Comparison of ENCODE assay signal across 21 cellular contexts in the genomic region with DNA sequence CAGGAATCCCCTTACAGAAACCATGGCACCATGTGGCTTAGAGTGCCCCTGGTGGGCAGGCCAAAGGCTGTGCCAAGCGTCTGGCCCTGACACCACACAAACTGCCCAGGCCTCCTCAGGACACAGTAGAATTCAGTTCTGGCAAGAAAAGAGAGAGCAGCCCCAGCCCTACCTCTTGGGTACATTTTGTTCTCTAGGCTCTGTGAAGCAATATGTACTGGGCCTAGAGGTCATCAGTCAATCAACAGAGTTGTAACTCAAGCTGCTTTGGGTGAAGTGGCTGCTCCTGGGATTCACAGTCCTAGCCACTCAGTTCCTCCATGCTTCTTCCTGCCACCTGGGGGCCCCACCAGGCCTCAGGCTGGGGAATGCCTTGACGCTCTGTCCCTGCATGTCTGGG.
A peak's percentile ranks its signal among the peaks of the same experiment; 100 is the strongest.
DNase-seq lines count a peak whose midpoint lies in the region; FAIRE-seq and TF ChIP-seq lines count a peak whose summit lies in the region.
"Had no signal": no experiment of that assay in that cellular context is flagged by ENCODE, and none has a peak within 500 bp of the region (broad histone marks: within the 10 kb centered on the region; RNA-seq: fewer than 3 reads in every experiment).

No MANE protein-coding gene starts in this region.

- no peaks in the 10 kb centered on the region for H3F3A ChIP-seq in Loucy (ENCODE audit: low read depth)

- H2AK5ac ChIP-seq in H1 (ENCODE audit: low read depth, low read length) = no peak overlapping the region

- no peaks in the 10 kb centered on the region for H3K9me3 ChIP-seq in Loucy (ENCODE audit: insufficient read depth, low read depth, low read length)
- no peaks in the 10 kb centered on the region for H3K9me3 ChIP-seq in H1 (ENCODE audit: insufficient read depth in 2 of 2, low read depth in 1 of 2, low read length in 1 of 2)
- H3K9me3 ChIP-seq in osteoblast (ENCODE audit: low read depth, low read length) = no peaks in the 10 kb centered on the region
- H3K9me3 ChIP-seq: esophagus squamous epithelium, right atrium auricular region, thyroid gland had no signal

- H3K36me3 ChIP-seq in Loucy (ENCODE audit: insufficient read depth, low read length) (no peaks in the 10 kb centered on the region), H1 (ENCODE audit: control insufficient read depth in 2 of 4, insufficient read depth in 4 of 4, low read length in 3 of 4) (no peaks in the 10 kb centered on the region), osteoblast (ENCODE audit: insufficient read depth, low read length) (no peaks in the 10 kb centered on the region)
- H3K36me3 ChIP-seq: esophagus squamous epithelium, right atrium auricular region, thyroid gland had no signal

- H2BK120ac ChIP-seq in H1 (replicated peaks; ENCODE audit: low read depth, low read length) = no peak overlapping the region

- peaks cover 3% of the 10 kb centered on the region for H3K4me1 ChIP-seq in Loucy (ENCODE audit: insufficient read depth, low read length, poor library complexity, severe bottlenecking)
- no peaks in the 10 kb centered on the region for H3K4me1 ChIP-seq in H1 (replicated peaks in 1 of 4; ENCODE audit: control insufficient read depth in 3 of 4, insufficient read depth in 4 of 4, low read length in 3 of 4)
- peaks cover 15% of the 10 kb centered on the region for H3K4me1 ChIP-seq in osteoblast (ENCODE audit: insufficient read depth, low read length)
- H3K4me1 ChIP-seq: right atrium auricular region, thyroid gland had no signal

- no peak overlapping the region for H2BK5ac ChIP-seq in H1 (ENCODE audit: low read depth, low read length)

- no peak for TF ChIP-seq POLR2A in H1 (IDR thresholded peaks at IDR 0.05; ENCODE audit: control extremely low read depth in 1 of 2, low read depth in 2 of 2, low read length in 2 of 2)

- H3K4me1 Mint-ChIP-seq in activated CD4-positive, alpha-beta T cell treated with anti-CD3 and anti-CD28 coated beads, Interleukin-2, amount 10 ng/mL, durations not matched to agents 24 days and 14 days = peaks cover 8% of the 10 kb centered on the region
- H3K4me1 Mint-ChIP-seq: natural killer cell had no signal

- H3K79me2 ChIP-seq in Loucy (ENCODE audit: insufficient read depth, low read length) (no peaks in the 10 kb centered on the region), H1 (ENCODE audit: control insufficient read depth in 1 of 2, insufficient read depth in 2 of 2, low read length in 2 of 2) (no peaks in the 10 kb centered on the region), osteoblast (ENCODE audit: insufficient read depth, low read length) (no peaks in the 10 kb centered on the region)

- H2BK20ac ChIP-seq in H1 (ENCODE audit: low read length) = no peak overlapping the region

- peak in 1 of 2 experiments; percentile 24; a peak in 1 of 4 replicates for TF ChIP-seq RAD21 in H1 (IDR thresholded peaks at IDR 0.05 in 1 of 2, conservative IDR thresholded peaks at IDR 0.05 in 1 of 2; ENCODE audit: low read depth in 2 of 2, low read length in 2 of 2)

- no peak overlapping the region for H3K9ac ChIP-seq in Loucy (ENCODE audit: low read depth, low read length, poor library complexity, severe bottlenecking)
- no peak overlapping the region for H3K9ac ChIP-seq in H1 (replicated peaks in 1 of 4; ENCODE audit: extremely low read depth in 1 of 4, low read depth in 3 of 4, low read length in 3 of 4)
- H3K9ac ChIP-seq: KMS-11 had no signal

- H3K4me3 ChIP-seq in Loucy (ENCODE audit: low read length, poor library complexity, severe bottlenecking) (no peak overlapping the region), H1 (ENCODE audit: extremely low read depth in 1 of 4, insufficient read depth in 2 of 4, low read depth in 3 of 4, low read length in 4 of 4) (no peak overlapping the region), osteoblast (ENCODE audit: insufficient read depth, low read length) (no peak overlapping the region)
- H3K4me3 ChIP-seq: esophagus squamous epithelium, right atrium auricular region, thyroid gland had no signal

- H3K14ac ChIP-seq in H1 (ENCODE audit: insufficient read length) = no peak overlapping the region

- no peak overlapping the region for H4K5ac ChIP-seq in H1 (ENCODE audit: insufficient read length, low read depth, low read length)

- no peaks in the 10 kb centered on the region for H3K27me3 ChIP-seq in Loucy (ENCODE audit: insufficient read depth, low read length, poor library complexity, severe bottlenecking)
- H3K27me3 ChIP-seq in H1 (replicated peaks in 1 of 4; ENCODE audit: control insufficient read depth in 3 of 4, extremely low read depth in 1 of 4, insufficient read depth in 3 of 4, low read length in 3 of 4) = no peaks in the 10 kb centered on the region
- H3K27me3 ChIP-seq in osteoblast (ENCODE audit: insufficient read depth, low read length) = no peaks in the 10 kb centered on the region
- H3K27me3 ChIP-seq: esophagus squamous epithelium, right atrium auricular region, thyroid gland had no signal

- TF ChIP-seq EP300 in H1 (IDR thresholded peaks at IDR 0.05; ENCODE audit: borderline replicate concordance in 1 of 2, low read depth in 2 of 2, low read length in 2 of 2) = no peak

- H2AFZ ChIP-seq in Loucy (ENCODE audit: low read length) (no peak overlapping the region), H1 (ENCODE audit: low read length) (no peak overlapping the region), osteoblast (ENCODE audit: low read length) (no peak overlapping the region)

- H2BK12ac ChIP-seq in H1 (ENCODE audit: low read depth, low read length) = no peak overlapping the region

- CTCF ChIA-PET in H1 (lab: Charles Lee; ENCODE audit: partially characterized antibody) (interaction anchor here (0.6 to 1.4 kb wide), 2 partner anchors 12 to 164 kb away, joined by 3 to 6 read pairs; no protein-coding TSS in a partner anchor), GM10248 (lab: Yijun Ruan, JAX) (no interaction called here)

- no peak overlapping the region for H3K27ac ChIP-seq in H1 (ENCODE audit: low read depth, low read length)
- no peak overlapping the region for H3K27ac ChIP-seq in osteoblast (ENCODE audit: low read depth, low read length)
- H3K27ac ChIP-seq: esophagus squamous epithelium, KMS-11, right atrium auricular region, thyroid gland had no signal

- no peaks in the 10 kb centered on the region for H3K27me3 Mint-ChIP-seq in activated CD4-positive, alpha-beta T cell treated with anti-CD3 and anti-CD28 coated beads, Interleukin-2, amount 10 ng/mL, durations not matched to agents 24 days and 14 days
- H3K27me3 Mint-ChIP-seq: activated T-helper 17 cell treated with anti-CD3 and anti-CD28 coated beads, Interleukin-2, amount 50 U/mL, for 72 hours had no signal

- no peak overlapping the region for H3K27ac Mint-ChIP-seq in activated CD4-positive, alpha-beta T cell treated with anti-CD3 and anti-CD28 coated beads, Interleukin-2, amount 10 ng/mL, durations not matched to agents 24 days and 14 days
- H3K27ac Mint-ChIP-seq: activated T-helper 17 cell treated with anti-CD3 and anti-CD28 coated beads, Interleukin-2, amount 50 U/mL, for 72 hours; natural killer cell had no signal

- H3K4ac ChIP-seq in H1 (replicated peaks; ENCODE audit: insufficient read length, low read depth, low read length) = no peak overlapping the region

- no peaks in the 10 kb centered on the region for H3K9me3 Mint-ChIP-seq in activated CD4-positive, alpha-beta T cell treated with anti-CD3 and anti-CD28 coated beads, Interleukin-2, amount 10 ng/mL, durations not matched to agents 24 days and 14 days
- H3K9me3 Mint-ChIP-seq: activated T-helper 17 cell treated with anti-CD3 and anti-CD28 coated beads, Interleukin-2, amount 50 U/mL, for 72 hours; natural killer cell had no signal

- 57% methylated on average over 2 of the region's 2 CpGs; no CpG with 5 or more reads in 1 of the 2 experiments for WGBS in H1 (ENCODE audit: extremely low coverage in 1 of 2, insufficient coverage in 1 of 2, insufficient read length in 1 of 2, insufficient replicate concordance in 2 of 2, low coverage in 1 of 2, low lambda C conversion rate in 2 of 2, missing lambda C conversion rate in 1 of 2), 2 experiments

- peak; percentile 3 for DNase-seq in ACHN
- DNase-seq in H1 (ENCODE audit: low read depth in 1 of 2, low spot score in 2 of 2) = no peak
- DNase-seq in osteoblast (ENCODE audit: insufficient read length, low spot score, missing footprints) = no peak
- no peak for DNase-seq in NCI-H2196 (lab: John Stamatoyannopoulos, UW; ENCODE audit: unreplicated experiment)
- DNase-seq in retina = no peak
- no peak for DNase-seq in activated CD4-positive, alpha-beta T cell treated with anti-CD3 and anti-CD28 coated beads, Interleukin-2, amount 10 ng/mL, durations not matched to agents 24 days and 14 days
- DNase-seq in GM10248 (ENCODE audit: extremely low spot score) = no peak
- DNase-seq: activated CD8-positive, alpha-beta memory T cell treated with anti-CD3 and anti-CD28 coated beads for 24 hours; anterior cingulate cortex; Calu3; dermis blood vessel endothelial cell; esophagus squamous epithelium; natural killer cell; NCI-H1694 treated with DMSO at 0.1 percent for 48 hours; stimulated activated CD4-positive, alpha-beta T cell treated with anti-CD3 and anti-CD28 coated beads, Interleukin-2, amount 100 ng/mL, for 48 hours; stimulated activated CD8-positive, alpha-beta memory T cell treated with anti-CD3 and anti-CD28 coated beads, Interleukin-4, amount 100 ng/mL, for 48 hours; thyroid gland had no signal

- H3K9me2 ChIP-seq in Loucy (replicated peaks; ENCODE audit: low read depth, low read length) = no peaks in the 10 kb centered on the region

- no peaks in the 10 kb centered on the region for H3K79me1 ChIP-seq in H1 (ENCODE audit: low read depth, low read length)

- in situ Hi-C loops in ACHN (cut with HindIII; ENCODE audit: low pct_ligation_motif_present, low pct_unique_long_range_greater_than_20kb, low sequenced_read_pairs) = no loop called here

- no peak overlapping the region for H2BK15ac ChIP-seq in H1 (ENCODE audit: low read length)

- intact Hi-C loops in activated CD4-positive, alpha-beta T cell treated with anti-CD3 and anti-CD28 coated beads, Interleukin-2, amount 10 ng/mL, durations not matched to agents 24 days and 14 days (cut with micrococcal nuclease) = loop anchor here (10.0 kb wide), 1 partner anchor 370 kb away; no protein-coding TSS in a partner anchor

- peak; percentile 45 for TF ChIP-seq CTCF in Loucy (conservative IDR thresholded peaks at IDR 0.05; ENCODE audit: low read length)
- peak in 2 of 3 experiments; percentile 2 to 24; a peak in 1 of 4 replicates for TF ChIP-seq CTCF in H1 (IDR thresholded peaks at IDR 0.05; ENCODE audit: control extremely low read depth in 1 of 3, insufficient read depth in 1 of 3, low read depth in 1 of 3, low read length in 3 of 3)
- TF ChIP-seq CTCF in osteoblast (IDR thresholded peaks at IDR 0.05; ENCODE audit: extremely low read depth, low read depth, low read length) = peak; percentile 3
- TF ChIP-seq CTCF in GM10248 (IDR thresholded peaks at IDR 0.05; ENCODE audit: control extremely low read depth, extremely low read depth, low read depth, missing control alignments) = no peak

- H3K18ac ChIP-seq in H1 (ENCODE audit: extremely low read depth, low read length) = no peak overlapping the region

- no peak overlapping the region for H3K56ac ChIP-seq in H1 (replicated peaks; ENCODE audit: insufficient read length, low read depth, low read length)

- H4K20me1 ChIP-seq in Loucy (ENCODE audit: insufficient read depth, low read length, poor library complexity, severe bottlenecking) (no peaks in the 10 kb centered on the region), H1 (replicated peaks in 1 of 2; ENCODE audit: control insufficient read depth in 1 of 2, insufficient read depth in 2 of 2, low read length in 2 of 2) (no peaks in the 10 kb centered on the region), osteoblast (ENCODE audit: insufficient read depth, low read length) (no peaks in the 10 kb centered on the region)

- H4K91ac ChIP-seq in H1 (replicated peaks; ENCODE audit: insufficient read length, low read length) = no peak overlapping the region

- FAIRE-seq in H1 (lab: Jason Lieb, UNC) = no peak

- H3K23ac ChIP-seq in H1 (ENCODE audit: insufficient read length) = no peak overlapping the region

- H3K36me3 Mint-ChIP-seq in activated CD4-positive, alpha-beta T cell treated with anti-CD3 and anti-CD28 coated beads, Interleukin-2, amount 10 ng/mL, durations not matched to agents 24 days and 14 days (ENCODE audit: low read depth) = no peaks in the 10 kb centered on the region
- H3K36me3 Mint-ChIP-seq: natural killer cell had no signal

- H3K4me2 ChIP-seq in Loucy (ENCODE audit: low read depth, low read length, poor library complexity, severe bottlenecking) (no peak overlapping the region), H1 (ENCODE audit: insufficient read depth in 1 of 2, low read depth in 2 of 2, low read length in 2 of 2) (no peak overlapping the region), osteoblast (ENCODE audit: insufficient read depth, low read length) (no peak overlapping the region)
- H3K4me2 ChIP-seq: KMS-11 had no signal

- no peak overlapping the region for H3K4me3 Mint-ChIP-seq in activated CD4-positive, alpha-beta T cell treated with anti-CD3 and anti-CD28 coated beads, Interleukin-2, amount 10 ng/mL, durations not matched to agents 24 days and 14 days
- H3K4me3 Mint-ChIP-seq: activated T-helper 17 cell treated with anti-CD3 and anti-CD28 coated beads, Interleukin-2, amount 50 U/mL, for 72 hours; natural killer cell had no signal

- no peaks in the 10 kb centered on the region for H3K23me2 ChIP-seq in H1 (ENCODE audit: low read depth, low read length)

- no peak overlapping the region for H4K8ac ChIP-seq in H1 (ENCODE audit: extremely low read depth, insufficient read depth, low read length)

- POLR2A ChIA-PET in H1 (lab: Charles Lee; ENCODE audit: partially characterized antibody) = no interaction called here
- POLR2A ChIA-PET in GM10248 (lab: Yijun Ruan, JAX) = no interaction called here
